In the genomic region with DNA sequence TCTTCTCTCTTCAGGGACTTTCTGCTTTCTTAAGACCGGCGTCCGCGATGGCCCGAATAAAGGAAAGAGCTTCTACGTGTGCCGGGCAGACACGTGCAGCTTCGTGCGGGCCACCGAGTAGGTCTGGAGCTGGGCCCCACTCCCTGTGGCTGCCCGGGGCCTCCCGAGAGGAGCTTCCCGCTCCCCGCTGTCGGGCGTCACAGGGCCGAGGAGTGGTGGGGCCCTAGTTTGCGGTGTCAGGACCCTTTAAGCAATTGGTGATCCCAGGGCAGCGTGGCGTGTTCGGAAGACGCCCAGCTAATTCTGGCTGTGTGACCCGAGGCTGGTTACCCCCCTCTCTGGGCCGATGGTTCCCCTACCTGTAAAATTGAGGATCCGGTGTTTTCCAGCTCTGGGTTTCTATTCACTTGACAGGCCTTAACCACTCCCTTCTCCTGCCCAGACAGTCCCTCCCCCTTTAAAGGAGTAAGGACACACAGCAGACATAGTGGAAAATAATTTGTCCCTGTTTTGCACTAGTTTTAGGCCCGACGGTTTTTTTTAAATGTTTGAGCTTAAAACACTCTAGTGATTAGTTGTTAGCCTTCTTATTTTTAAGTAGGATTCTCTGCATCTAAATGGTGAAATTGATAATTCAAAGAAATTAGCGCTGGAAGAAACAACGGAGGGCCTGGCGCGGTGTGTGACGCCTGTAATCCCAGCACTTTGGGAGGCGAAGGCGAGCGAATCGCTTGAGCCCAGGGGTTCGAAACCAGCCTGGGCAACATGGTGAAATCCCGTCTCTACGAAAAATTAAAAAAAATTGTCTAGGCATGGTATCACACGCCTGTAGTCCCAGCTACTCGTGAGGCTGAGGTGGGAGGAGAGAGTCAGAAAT, we compare ENCODE assay signal across 1 cellular context.
TF ChIP-seq lines count a peak whose summit lies in the region.

No MANE protein-coding gene starts in this region.

TF ChIP-seq in K562, 482 proteins besides CTCF, POLR2A, EP300 and RAD21 (continued from another document and continues in another):
- TF ChIP-seq BRD9 (IDR thresholded peaks at IDR 0.05; ENCODE audit: low read depth, partially characterized antibody), result peak; percentile 74
- TF ChIP-seq, protein P1, sequence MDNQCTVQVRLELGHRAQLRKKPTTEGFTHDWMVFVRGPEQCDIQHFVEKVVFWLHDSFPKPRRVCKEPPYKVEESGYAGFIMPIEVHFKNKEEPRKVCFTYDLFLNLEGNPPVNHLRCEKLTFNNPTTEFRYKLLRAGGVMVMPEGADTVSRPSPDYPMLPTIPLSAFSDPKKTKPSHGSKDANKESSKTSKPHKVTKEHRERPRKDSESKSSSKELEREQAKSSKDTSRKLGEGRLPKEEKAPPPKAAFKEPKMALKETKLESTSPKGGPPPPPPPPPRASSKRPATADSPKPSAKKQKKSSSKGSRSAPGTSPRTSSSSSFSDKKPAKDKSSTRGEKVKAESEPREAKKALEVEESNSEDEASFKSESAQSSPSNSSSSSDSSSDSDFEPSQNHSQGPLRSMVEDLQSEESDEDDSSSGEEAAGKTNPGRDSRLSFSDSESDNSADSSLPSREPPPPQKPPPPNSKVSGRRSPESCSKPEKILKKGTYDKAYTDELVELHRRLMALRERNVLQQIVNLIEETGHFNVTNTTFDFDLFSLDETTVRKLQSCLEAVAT (IDR thresholded peaks at IDR 0.05), result 0 out of 4 replicates have a peak, but pooled peaks of 1 of the 2 experiments have one; percentile 13
- TF ChIP-seq SNRNP70 (optimal IDR thresholded peaks at IDR 0.05; ENCODE audit: low read depth, low read length), result no peak
- no peak for TF ChIP-seq TAF9B (IDR thresholded peaks at IDR 0.05; ENCODE audit: partially characterized antibody)
- TF ChIP-seq TFAM (CRISPR knock-in tag; conservative IDR thresholded peaks at IDR 0.05), result no peak
- TF ChIP-seq CBX2 (IDR thresholded peaks at IDR 0.05; ENCODE audit: insufficient read depth, low read length, poor library complexity, severe bottlenecking), result no peak
- peak; percentile 53; the same call in 1 of the 2 replicates for TF ChIP-seq ETS1 (conservative IDR thresholded peaks at IDR 0.05; ENCODE audit: control insufficient read depth, low read depth, low read length)
- TF ChIP-seq MTA2 (IDR thresholded peaks at IDR 0.05; ENCODE audit: low read depth), result no peak
- TF ChIP-seq CCAR2 (IDR thresholded peaks at IDR 0.05; ENCODE audit: low read depth, low read length), result no peak
- no peak for TF ChIP-seq RBFOX2 (IDR thresholded peaks at IDR 0.05; ENCODE audit: low read depth, low read length)
- TF ChIP-seq FOS (IDR thresholded peaks at IDR 0.05; ENCODE audit: extremely low read depth, insufficient read length), result no peak
- TF ChIP-seq ZBTB9 (CRISPR knock-in tag; IDR thresholded peaks at IDR 0.05), result 0 out of 2 replicates have a peak, but pooled peaks have one; percentile 48
- TF ChIP-seq, protein P2, sequence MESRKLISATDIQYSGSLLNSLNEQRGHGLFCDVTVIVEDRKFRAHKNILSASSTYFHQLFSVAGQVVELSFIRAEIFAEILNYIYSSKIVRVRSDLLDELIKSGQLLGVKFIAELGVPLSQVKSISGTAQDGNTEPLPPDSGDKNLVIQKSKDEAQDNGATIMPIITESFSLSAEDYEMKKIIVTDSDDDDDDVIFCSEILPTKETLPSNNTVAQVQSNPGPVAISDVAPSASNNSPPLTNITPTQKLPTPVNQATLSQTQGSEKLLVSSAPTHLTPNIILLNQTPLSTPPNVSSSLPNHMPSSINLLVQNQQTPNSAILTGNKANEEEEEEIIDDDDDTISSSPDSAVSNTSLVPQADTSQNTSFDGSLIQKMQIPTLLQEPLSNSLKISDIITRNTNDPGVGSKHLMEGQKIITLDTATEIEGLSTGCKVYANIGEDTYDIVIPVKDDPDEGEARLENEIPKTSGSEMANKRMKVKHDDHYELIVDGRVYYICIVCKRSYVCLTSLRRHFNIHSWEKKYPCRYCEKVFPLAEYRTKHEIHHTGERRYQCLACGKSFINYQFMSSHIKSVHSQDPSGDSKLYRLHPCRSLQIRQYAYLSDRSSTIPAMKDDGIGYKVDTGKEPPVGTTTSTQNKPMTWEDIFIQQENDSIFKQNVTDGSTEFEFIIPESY (CRISPR knock-in tag; IDR thresholded peaks at IDR 0.05), result peak; percentile 57; the same call in 1 of the 2 replicates
- TF ChIP-seq ZNF146 (CRISPR knock-in tag; IDR thresholded peaks at IDR 0.05; ENCODE audit: unreplicated experiment), result no peak
- no peak for TF ChIP-seq HNRNPLL (IDR thresholded peaks at IDR 0.05; ENCODE audit: low read depth, low read length, poor library complexity, severe bottlenecking)
- TF ChIP-seq ZSCAN29 (IDR thresholded peaks at IDR 0.05), result 0 out of 2 replicates have a peak, but pooled peaks have one; percentile 35
- TF ChIP-seq HDAC8 (tag; IDR thresholded peaks at IDR 0.05), result no peak
- 0 out of 2 replicates have a peak, but pooled peaks have one; percentile 8 for TF ChIP-seq HDGF (IDR thresholded peaks at IDR 0.05)
- TF ChIP-seq, protein P3, sequence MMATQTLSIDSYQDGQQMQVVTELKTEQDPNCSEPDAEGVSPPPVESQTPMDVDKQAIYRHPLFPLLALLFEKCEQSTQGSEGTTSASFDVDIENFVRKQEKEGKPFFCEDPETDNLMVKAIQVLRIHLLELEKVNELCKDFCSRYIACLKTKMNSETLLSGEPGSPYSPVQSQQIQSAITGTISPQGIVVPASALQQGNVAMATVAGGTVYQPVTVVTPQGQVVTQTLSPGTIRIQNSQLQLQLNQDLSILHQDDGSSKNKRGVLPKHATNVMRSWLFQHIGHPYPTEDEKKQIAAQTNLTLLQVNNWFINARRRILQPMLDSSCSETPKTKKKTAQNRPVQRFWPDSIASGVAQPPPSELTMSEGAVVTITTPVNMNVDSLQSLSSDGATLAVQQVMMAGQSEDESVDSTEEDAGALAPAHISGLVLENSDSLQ (IDR thresholded peaks at IDR 0.05), result peak; percentile 51
- no peak for TF ChIP-seq ELF2 (CRISPR knock-in tag; IDR thresholded peaks at IDR 0.05)
- no peak for TF ChIP-seq ZNF239 (CRISPR knock-in tag; IDR thresholded peaks at IDR 0.05)
- no peak for TF ChIP-seq HOMEZ (CRISPR knock-in tag; IDR thresholded peaks at IDR 0.05)
- TF ChIP-seq SIN3B (IDR thresholded peaks at IDR 0.05; ENCODE audit: low read depth), result 0 out of 2 replicates have a peak, but pooled peaks have one; percentile 14
- TF ChIP-seq ZNF444 (CRISPR knock-in tag; IDR thresholded peaks at IDR 0.05), result 0 out of 2 replicates have a peak, but pooled peaks have one; percentile 18
- no peak for TF ChIP-seq ZBTB12 (CRISPR knock-in tag; IDR thresholded peaks at IDR 0.05)
- TF ChIP-seq ARID3B (CRISPR knock-in tag; IDR thresholded peaks at IDR 0.05; ENCODE audit: borderline replicate concordance), result no peak
- TF ChIP-seq HDAC6 (IDR thresholded peaks at IDR 0.05; ENCODE audit: low read depth, low read length), result no peak
- no peak for TF ChIP-seq USF2 (CRISPR knock-in tag; IDR thresholded peaks at IDR 0.05)
- TF ChIP-seq ETV6 (IDR thresholded peaks at IDR 0.05; ENCODE audit: borderline replicate concordance in 1 of 2, low read depth in 2 of 2, low read length in 1 of 2), result no peak
- TF ChIP-seq ETV6 (CRISPR knock-in tag; IDR thresholded peaks at IDR 0.05; ENCODE audit: borderline replicate concordance), result 0 out of 2 replicates have a peak, but pooled peaks have one; percentile 32
- TF ChIP-seq ID3 (CRISPR knock-in tag; IDR thresholded peaks at IDR 0.05), result no peak
- peak; percentile 69; the same call in 1 of the 2 replicates for TF ChIP-seq ID3 (tag; IDR thresholded peaks at IDR 0.05)
- peak; percentile 68; the same call in 1 of the 2 replicates for TF ChIP-seq HLTF (IDR thresholded peaks at IDR 0.05)
- TF ChIP-seq SRSF1 (IDR thresholded peaks at IDR 0.05; ENCODE audit: low read depth, low read length), result no peak
- TF ChIP-seq, protein P4, sequence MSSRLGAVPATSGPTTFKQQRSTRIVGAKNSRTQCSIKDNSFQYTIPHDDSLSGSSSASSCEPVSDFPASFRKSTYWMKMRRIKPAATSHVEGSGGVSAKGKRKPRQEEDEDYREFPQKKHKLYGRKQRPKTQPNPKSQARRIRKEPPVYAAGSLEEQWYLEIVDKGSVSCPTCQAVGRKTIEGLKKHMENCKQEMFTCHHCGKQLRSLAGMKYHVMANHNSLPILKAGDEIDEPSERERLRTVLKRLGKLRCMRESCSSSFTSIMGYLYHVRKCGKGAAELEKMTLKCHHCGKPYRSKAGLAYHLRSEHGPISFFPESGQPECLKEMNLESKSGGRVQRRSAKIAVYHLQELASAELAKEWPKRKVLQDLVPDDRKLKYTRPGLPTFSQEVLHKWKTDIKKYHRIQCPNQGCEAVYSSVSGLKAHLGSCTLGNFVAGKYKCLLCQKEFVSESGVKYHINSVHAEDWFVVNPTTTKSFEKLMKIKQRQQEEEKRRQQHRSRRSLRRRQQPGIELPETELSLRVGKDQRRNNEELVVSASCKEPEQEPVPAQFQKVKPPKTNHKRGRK (tag; IDR thresholded peaks at IDR 0.05), result no peak
- no peak for TF ChIP-seq PYGO2 (tag; IDR thresholded peaks at IDR 0.05)
- TF ChIP-seq FOXA3 (CRISPR knock-in tag; conservative IDR thresholded peaks at IDR 0.05 in 1 of 2, IDR thresholded peaks at IDR 0.05 in 1 of 2), result peak in 1 of 2 experiments; percentile 78; a peak in 1 of 4 replicates
- TF ChIP-seq SIN3A (IDR thresholded peaks at IDR 0.05; ENCODE audit: borderline replicate concordance in 2 of 2, control insufficient read depth in 1 of 2, low read depth in 2 of 2, low read length in 2 of 2), result peak; percentile 39 to 49; a peak in 1 of 4 replicates
- TF ChIP-seq RB1 (IDR thresholded peaks at IDR 0.05; ENCODE audit: low read depth), result peak; percentile 36; the same call in 1 of the 2 replicates
- TF ChIP-seq, protein P5, sequence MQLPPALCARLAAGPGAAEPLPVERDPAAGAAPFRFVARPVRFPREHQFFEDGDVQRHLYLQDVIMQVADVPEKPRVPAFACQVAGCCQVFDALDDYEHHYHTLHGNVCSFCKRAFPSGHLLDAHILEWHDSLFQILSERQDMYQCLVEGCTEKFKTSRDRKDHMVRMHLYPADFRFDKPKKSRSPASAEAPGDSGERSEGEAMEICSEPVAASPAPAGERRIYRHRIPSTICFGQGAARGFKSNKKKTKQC (CRISPR knock-in tag; IDR thresholded peaks at IDR 0.05), result no peak; the same call in 1 of the 2 replicates
